Comparison of ENCODE assay signal across 1 cellular context in genomic region chr19:49491030-49491803, GRCh38.
A peak's percentile ranks its signal among the peaks of the same experiment; 100 is the strongest.
TF ChIP-seq lines count a peak whose summit lies in the region.

No MANE protein-coding gene starts in this region.

TF ChIP-seq in HepG2, 621 proteins besides CTCF, POLR2A, EP300 and RAD21:
- peak; percentile 12 for TF ChIP-seq RBM22 (optimal IDR thresholded peaks at IDR 0.05; ENCODE audit: low read length)
- TF ChIP-seq E2F2 (CRISPR knock-in tag; IDR thresholded peaks at IDR 0.05; ENCODE audit: borderline replicate concordance), result no peak
- TF ChIP-seq ZNF441 (CRISPR knock-in tag; IDR thresholded peaks at IDR 0.05; ENCODE audit: borderline replicate concordance), result no peak
- TF ChIP-seq ZNF740 (CRISPR knock-in tag; IDR thresholded peaks at IDR 0.05), result peak; percentile 42; the same call in 1 of the 2 replicates
- 0 out of 2 replicates have a peak, but pooled peaks have one; percentile 25 for TF ChIP-seq ZNF24 (IDR thresholded peaks at IDR 0.05)
- TF ChIP-seq AGO2 (optimal IDR thresholded peaks at IDR 0.05; ENCODE audit: low read depth, low read length), result peak; percentile 30
